ENCODE assay signal across 8 cellular contexts in the genomic region with DNA sequence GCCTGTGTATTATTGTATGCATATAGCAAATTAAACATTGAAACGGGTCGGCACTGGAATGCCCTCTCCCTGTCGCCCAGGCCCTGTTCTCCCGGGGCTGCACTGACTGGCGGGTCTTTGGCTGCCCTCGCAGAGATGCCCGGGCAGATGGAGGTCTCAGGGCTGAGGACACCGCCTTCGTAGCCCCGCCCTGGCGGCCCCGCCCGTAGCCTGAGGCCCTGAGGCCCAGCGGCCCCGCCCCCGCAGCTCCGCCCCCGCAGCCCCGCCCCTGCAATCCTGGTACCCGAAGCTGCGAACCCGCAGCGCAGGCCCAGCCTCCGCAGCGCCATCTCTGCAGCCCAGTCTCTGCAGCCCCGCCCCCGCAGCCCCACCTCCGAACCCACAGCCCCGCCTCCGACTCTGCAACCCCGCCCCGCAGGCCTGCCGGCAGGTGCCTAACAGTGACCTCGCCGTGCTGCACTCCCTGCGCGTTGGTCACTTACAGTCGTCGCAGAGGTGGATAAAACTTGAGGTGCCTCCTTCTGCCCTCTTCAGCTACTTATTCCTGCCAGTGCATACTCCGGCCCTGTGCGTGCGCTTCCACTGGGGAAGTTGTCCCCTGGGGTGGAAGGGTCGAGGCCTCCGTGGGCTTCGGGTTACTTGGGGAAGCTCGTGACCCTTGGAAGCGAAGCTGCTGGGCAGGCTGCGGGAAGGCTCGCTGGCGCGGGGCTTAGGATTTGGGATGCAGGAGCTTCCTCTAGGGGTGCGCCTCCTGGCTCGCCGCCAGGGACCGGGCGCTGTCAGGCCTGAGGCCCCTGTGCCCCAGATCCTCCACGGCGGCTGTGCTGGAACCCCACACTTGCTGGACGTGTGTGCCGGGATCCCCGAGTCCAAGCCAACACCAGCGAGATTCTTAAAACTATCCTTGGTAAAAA.
DNase-seq lines count a peak whose midpoint lies in the region; TF ChIP-seq lines count a peak whose summit lies in the region.

No MANE protein-coding gene starts in this region.

- H3K4me1 ChIP-seq in fibroblast of lung (ENCODE audit: control insufficient read depth, extremely low read depth, insufficient read depth, low read length), result no peaks in the 10 kb centered on the region
- peaks cover 2% of the 10 kb centered on the region for H3K4me1 ChIP-seq in ovary (ENCODE audit: insufficient read depth)
- peaks cover 21% of the 10 kb centered on the region for H3K4me1 ChIP-seq in testis

- TF ChIP-seq CTCF in GM12864 (IDR thresholded peaks at IDR 0.05; ENCODE audit: low read depth, low read length, missing control alignments) (no peak), fibroblast of lung (conservative IDR thresholded peaks at IDR 0.05 in 1 of 2, IDR thresholded peaks at IDR 0.05 in 1 of 2; ENCODE audit: low read depth in 1 of 2, low read length in 2 of 2) (no peak), ovary (IDR thresholded peaks at IDR 0.05) (no peak), testis (IDR thresholded peaks at IDR 0.05) (no peak)

- no peaks in the 10 kb centered on the region for H3K9me3 ChIP-seq in fibroblast of lung (ENCODE audit: control insufficient read depth, insufficient read depth, low read depth, low read length)
- no peaks in the 10 kb centered on the region for H3K9me3 ChIP-seq in ovary
- H3K9me3 ChIP-seq in testis, result no peaks in the 10 kb centered on the region

- H4K20me1 ChIP-seq in fibroblast of lung (ENCODE audit: control insufficient read depth, extremely low read depth, insufficient read depth, low read length), result no peaks in the 10 kb centered on the region

- H3K4me3 ChIP-seq in GM12864 (ENCODE audit: low read depth, low read length), result no peak overlapping the region
- peak overlapping the region in 3 of 4 experiments; percentile 6 to 50 (median 45) for H3K4me3 ChIP-seq in fibroblast of lung (replicated peaks in 1 of 4; ENCODE audit: control extremely low read depth in 1 of 4, insufficient read depth in 1 of 4, low read depth in 3 of 4, low read length in 4 of 4)
- peak overlapping the region; percentile 27 for H3K4me3 ChIP-seq in ovary
- H3K4me3 ChIP-seq in testis, result peak overlapping the region in 1 of 2 donors; percentile 0

- no peaks in the 10 kb centered on the region for H3K79me2 ChIP-seq in fibroblast of lung (ENCODE audit: control insufficient read depth, insufficient read depth, low read length)

- H3K4me2 ChIP-seq in fibroblast of lung (ENCODE audit: extremely low read depth, insufficient read depth, low read length), result peak overlapping the region; percentile 79

- H3K27ac ChIP-seq in fibroblast of lung (ENCODE audit: insufficient read depth, low read length) (no peak overlapping the region), ovary (no peak overlapping the region), testis (no peak overlapping the region)

- no peak for TF ChIP-seq EP300 in ovary (IDR thresholded peaks at IDR 0.05)

- intact Hi-C loops in ovary (cut with DNase I) (loop anchor here in 2 of 4 donors (10.0 kb wide), 3 partner anchors 390 to 1250 kb away; no protein-coding TSS in a partner anchor), testis (cut with DNase I; ENCODE audit: low total_unique reads) (no loop called here)

- DNase-seq in GM12864 (ENCODE audit: low read depth) (peak; percentile 43), HEK293T (ENCODE audit: extremely low spot score) (peak; percentile 80), NCI-H2227 (lab: John Stamatoyannopoulos, UW; ENCODE audit: unreplicated experiment) (peak; percentile 88), fibroblast of lung (ENCODE audit: low read depth in 2 of 2) (peak; percentile 48 to 52), ovary (peak; percentile 59 to 79 (median 75)), testis (peak; percentile 89), HuH-7 (ENCODE audit: low spot score) (no peak)
- peak; percentile 87 for DNase-seq in activated T-cell treated with anti-CD3 and anti-CD28 coated beads, Interleukin-2, amount 50 U/mL, for 1 hour

- POLR2A ChIA-PET in HEK293T (lab: Yijun Ruan, JAX), result no interaction called here

- H2AFZ ChIP-seq in fibroblast of lung (ENCODE audit: low read length), result no peak overlapping the region

- TF ChIP-seq POLR2A in ovary (IDR thresholded peaks at IDR 0.05) (no peak), testis (IDR thresholded peaks at IDR 0.05) (no peak)

- peaks cover 2% of the 10 kb centered on the region for H3K36me3 ChIP-seq in fibroblast of lung (ENCODE audit: control insufficient read depth, insufficient read depth, low read length)
- no peaks in the 10 kb centered on the region for H3K36me3 ChIP-seq in ovary
- no peaks in the 10 kb centered on the region for H3K36me3 ChIP-seq in testis (ENCODE audit: low read depth, missing control alignments)

- CTCF ChIA-PET in HEK293T (lab: Yijun Ruan, JAX), result no interaction called here

- H3K9ac ChIP-seq in fibroblast of lung (ENCODE audit: insufficient read depth, low read length), result no peak overlapping the region

- H3K27me3 ChIP-seq in fibroblast of lung (ENCODE audit: control insufficient read depth, insufficient read depth, low read length), result peaks cover 3% of the 10 kb centered on the region
- no peaks in the 10 kb centered on the region for H3K27me3 ChIP-seq in ovary
- H3K27me3 ChIP-seq in testis, result no peaks in the 10 kb centered on the region

- 9 to 17% (median 11%) methylated on average over 50 to 62 of the region's 62 CpGs for WGBS in ovary, 3 donors
- 17% methylated on average over 15 to 48 of the region's 62 CpGs for WGBS in testis, 2 donors

TF ChIP-seq in HEK293T, 16 proteins besides CTCF, POLR2A, EP300 and RAD21:
- TF ChIP-seq ELF4 (IDR thresholded peaks at IDR 0.05) (no peak), BHLHE40 (IDR thresholded peaks at IDR 0.05; ENCODE audit: borderline replicate concordance) (no peak), ZNF384 (IDR thresholded peaks at IDR 0.05) (no peak), SUZ12 (IDR thresholded peaks at IDR 0.05) (no peak), CTBP1 (IDR thresholded peaks at IDR 0.05; ENCODE audit: borderline replicate concordance) (no peak), NFRKB (IDR thresholded peaks at IDR 0.05) (no peak), FOXM1 (IDR thresholded peaks at IDR 0.05; ENCODE audit: borderline replicate concordance) (no peak), TARDBP (IDR thresholded peaks at IDR 0.05) (no peak), SP1 (IDR thresholded peaks at IDR 0.05) (no peak)
- TF ChIP-seq, protein P1, sequence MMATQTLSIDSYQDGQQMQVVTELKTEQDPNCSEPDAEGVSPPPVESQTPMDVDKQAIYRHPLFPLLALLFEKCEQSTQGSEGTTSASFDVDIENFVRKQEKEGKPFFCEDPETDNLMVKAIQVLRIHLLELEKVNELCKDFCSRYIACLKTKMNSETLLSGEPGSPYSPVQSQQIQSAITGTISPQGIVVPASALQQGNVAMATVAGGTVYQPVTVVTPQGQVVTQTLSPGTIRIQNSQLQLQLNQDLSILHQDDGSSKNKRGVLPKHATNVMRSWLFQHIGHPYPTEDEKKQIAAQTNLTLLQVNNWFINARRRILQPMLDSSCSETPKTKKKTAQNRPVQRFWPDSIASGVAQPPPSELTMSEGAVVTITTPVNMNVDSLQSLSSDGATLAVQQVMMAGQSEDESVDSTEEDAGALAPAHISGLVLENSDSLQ (IDR thresholded peaks at IDR 0.05), result no peak
